1 cellular context compared by ENCODE assay signal in genomic region chr17:42561908-42562844, GRCh38.
TF ChIP-seq lines count a peak whose summit lies in the region.

Gene COASY (plus strand): TSS chr17:42562148. CDS start chr17:42562623, 475 bp downstream.

TF ChIP-seq in HepG2, 621 proteins besides CTCF, POLR2A, EP300 and RAD21 (continued from another document and continues in another):
- TF ChIP-seq ZHX2 (IDR thresholded peaks at IDR 0.05; ENCODE audit: low read depth) (no peak; the same call in 1 of the 2 replicates), ZHX2 (CRISPR knock-in tag; IDR thresholded peaks at IDR 0.05; ENCODE audit: borderline replicate concordance) (0 out of 2 replicates have a peak, but pooled peaks have one; percentile 19), HNF4A (CRISPR knock-in tag; IDR thresholded peaks at IDR 0.05) (peak; percentile 58), ZNF772 (CRISPR knock-in tag; IDR thresholded peaks at IDR 0.05) (peak; percentile 86; the same call in 1 of the 2 replicates), AHR (CRISPR knock-in tag; IDR thresholded peaks at IDR 0.05) (peak; percentile 81), RFX5 (IDR thresholded peaks at IDR 0.05; ENCODE audit: low read depth, low read length) (no peak), HDAC6 (IDR thresholded peaks at IDR 0.05; ENCODE audit: low read depth, low read length) (no peak), ZNF567 (CRISPR knock-in tag; IDR thresholded peaks at IDR 0.05; ENCODE audit: borderline replicate concordance) (peak; percentile 79; the same call in 1 of the 2 replicates), ZNF138 (CRISPR knock-in tag; IDR thresholded peaks at IDR 0.05; ENCODE audit: low read depth) (peak; percentile 44; the same call in 1 of the 2 replicates), BRCA1 (CRISPR knock-in tag; IDR thresholded peaks at IDR 0.05) (peak; percentile 26; the same call in 1 of the 2 replicates), U2AF2 (IDR thresholded peaks at IDR 0.05; ENCODE audit: low read depth, low read length) (0 out of 2 replicates have a peak, but pooled peaks have one; percentile 19), ZNF484 (CRISPR knock-in tag; IDR thresholded peaks at IDR 0.05; ENCODE audit: borderline replicate concordance, low read depth) (no peak), HNF1A (IDR thresholded peaks at IDR 0.05; ENCODE audit: low read depth) (peak; percentile 66), HNF1A (CRISPR knock-in tag; IDR thresholded peaks at IDR 0.05; ENCODE audit: borderline replicate concordance) (peak; percentile 53), ZNF572 (CRISPR knock-in tag; IDR thresholded peaks at IDR 0.05) (peak; percentile 93), TEAD2 (CRISPR knock-in tag; IDR thresholded peaks at IDR 0.05) (no peak), MNT (IDR thresholded peaks at IDR 0.05) (no peak), TCF7L2 (IDR thresholded peaks at IDR 0.05; ENCODE audit: low read depth, low read length) (no peak), FOXJ3 (CRISPR knock-in tag; IDR thresholded peaks at IDR 0.05; ENCODE audit: borderline replicate concordance) (0 out of 2 replicates have a peak, but pooled peaks have one; percentile 39), ATF7-NPFF (CRISPR knock-in tag; IDR thresholded peaks at IDR 0.05; ENCODE audit: low read depth) (peak; percentile 68), ELK4 (CRISPR knock-in tag; IDR thresholded peaks at IDR 0.05; ENCODE audit: borderline replicate concordance) (no peak), E2F5 (CRISPR knock-in tag; conservative IDR thresholded peaks at IDR 0.05) (no peak; the same call in 1 of the 2 replicates), FIP1L1 (IDR thresholded peaks at IDR 0.05; ENCODE audit: borderline replicate concordance, insufficient read depth, low read depth, low read length) (peak; percentile 50; the same call in 1 of the 2 replicates), NFKBIZ (CRISPR knock-in tag; IDR thresholded peaks at IDR 0.05) (peak; percentile 73), ATF1 (CRISPR knock-in tag; IDR thresholded peaks at IDR 0.05) (no peak), NPAS2 (CRISPR knock-in tag; IDR thresholded peaks at IDR 0.05; ENCODE audit: borderline replicate concordance) (no peak), SIN3A (IDR thresholded peaks at IDR 0.05; ENCODE audit: borderline replicate concordance, low read depth, low read length) (peak; percentile 98), KAT8 (CRISPR knock-in tag; IDR thresholded peaks at IDR 0.05) (peak; percentile 99), ETV5 (CRISPR knock-in tag; IDR thresholded peaks at IDR 0.05; ENCODE audit: borderline replicate concordance) (peak; percentile 79), AKAP8 (CRISPR knock-in tag; IDR thresholded peaks at IDR 0.05) (peak; percentile 53), ZBTB20 (CRISPR knock-in tag; IDR thresholded peaks at IDR 0.05; ENCODE audit: borderline replicate concordance, low read depth) (no peak), FOXK2 (IDR thresholded peaks at IDR 0.05) (peak; percentile 63; the same call in 1 of the 2 replicates), LCORL (IDR thresholded peaks at IDR 0.05) (no peak; the same call in none of the 2 replicates), LCORL (CRISPR knock-in tag; IDR thresholded peaks at IDR 0.05) (peak; percentile 74; the same call in 1 of the 2 replicates), KMT2A (CRISPR knock-in tag; IDR thresholded peaks at IDR 0.05) (peak; percentile 93), RORA (CRISPR knock-in tag; IDR thresholded peaks at IDR 0.05) (no peak), PBX2 (CRISPR knock-in tag; IDR thresholded peaks at IDR 0.05) (0 out of 2 replicates have a peak, but pooled peaks have one; percentile 43), MAX (IDR thresholded peaks at IDR 0.05) (peak; percentile 83), ZFAT (CRISPR knock-in tag; conservative IDR thresholded peaks at IDR 0.05) (no peak), SMAD9 (CRISPR knock-in tag; IDR thresholded peaks at IDR 0.05) (no peak; the same call in 1 of the 2 replicates), XRCC5 (optimal IDR thresholded peaks at IDR 0.05; ENCODE audit: low read length) (peak; percentile 35), ZNF549 (CRISPR knock-in tag; IDR thresholded peaks at IDR 0.05) (no peak), ZBTB38 (CRISPR knock-in tag; IDR thresholded peaks at IDR 0.05) (peak; percentile 76; the same call in 1 of the 2 replicates), ZNF775 (CRISPR knock-in tag; IDR thresholded peaks at IDR 0.05; ENCODE audit: borderline replicate concordance) (peak; percentile 83), ZNF510 (CRISPR knock-in tag; IDR thresholded peaks at IDR 0.05; ENCODE audit: low read depth) (peak; percentile 32; the same call in 1 of the 2 replicates), ZNF33B (CRISPR knock-in tag; IDR thresholded peaks at IDR 0.05) (peak; percentile 18; the same call in 1 of the 2 replicates), ZNF513 (CRISPR knock-in tag; conservative IDR thresholded peaks at IDR 0.05) (no peak)
